ENCODE assay signal across 10 cellular contexts in genomic region chr9:134475051-134475790, GRCh38.
DNase-seq lines count a peak whose midpoint lies in the region; ATAC-seq and TF ChIP-seq lines count a peak whose summit lies in the region.
"Had no signal": no experiment of that assay in that cellular context is flagged by ENCODE, and none has a peak within 500 bp of the region (broad histone marks: within the 10 kb centered on the region; RNA-seq: fewer than 3 reads in every experiment).

No MANE protein-coding gene starts in this region.

- H3K4me1 ChIP-seq in neuronal stem cell (ENCODE audit: control insufficient read depth in 2 of 2, insufficient read depth in 1 of 2, low read depth in 1 of 2, low read length in 2 of 2) = no peaks in the 10 kb centered on the region

- peak overlapping the region; percentile 50 for H3K9ac ChIP-seq in neuronal stem cell (ENCODE audit: low read depth, low read length, poor library complexity)

- peaks cover 2% of the 10 kb centered on the region for H3K79me1 ChIP-seq in neuronal stem cell (ENCODE audit: low read depth, low read length)

- H3K27ac ChIP-seq in neuronal stem cell (replicated peaks; ENCODE audit: low read length) = no peak overlapping the region

- no peak overlapping the region for H3K27ac Mint-ChIP-seq in endothelial cell (ENCODE audit: unreplicated experiment)

- no CpG with 5 or more reads among the region's 25 CpGs for WGBS in neuronal stem cell (ENCODE audit: extremely low coverage in 2 of 2, insufficient read length in 2 of 2, insufficient replicate concordance in 1 of 2), 2 donors

- TF ChIP-seq CTCF in AG09319 (IDR thresholded peaks at IDR 0.05; ENCODE audit: low read depth, low read length) (peak; percentile 30), LNCaP clone FGC (IDR thresholded peaks at IDR 0.05; ENCODE audit: control insufficient read depth, extremely low read depth, insufficient read depth) (no peak), endothelial cell (IDR thresholded peaks at IDR 0.05; ENCODE audit: unreplicated experiment) (no peak)

- H3K4me3 ChIP-seq in LNCaP clone FGC (ENCODE audit: low read depth, low read length) (no peak overlapping the region), neuronal stem cell (ENCODE audit: low read length in 2 of 2) (no peak overlapping the region)
- H3K4me3 ChIP-seq: GM12878 had no signal

- ATAC-seq in GM19397 (IDR thresholded peaks at IDR 0.05; ENCODE audit: unreplicated experiment) = no peak
- no peak for ATAC-seq in GM19463 (IDR thresholded peaks at IDR 0.05; ENCODE audit: unreplicated experiment)
- ATAC-seq: GM12878 had no signal

- H2BK15ac ChIP-seq in neuronal stem cell (ENCODE audit: low read length) = peak overlapping the region; percentile 71

- peaks cover 2% of the 10 kb centered on the region for H3K27me3 Mint-ChIP-seq in endothelial cell (ENCODE audit: unreplicated experiment)

- no peak overlapping the region for H3K4me3 Mint-ChIP-seq in endothelial cell (ENCODE audit: unreplicated experiment)

- no peaks in the 10 kb centered on the region for H3K9me3 ChIP-seq in neuronal stem cell (replicated peaks in 1 of 2; ENCODE audit: control insufficient read depth in 2 of 2, insufficient read depth in 1 of 2, low read depth in 1 of 2, low read length in 2 of 2)

- peak overlapping the region; percentile 78 for H3K18ac ChIP-seq in neuronal stem cell (ENCODE audit: low read length)

- H2BK5ac ChIP-seq in neuronal stem cell (ENCODE audit: low read length) = peak overlapping the region; percentile 13

- H3K36me3 Mint-ChIP-seq in endothelial cell (ENCODE audit: low read depth, unreplicated experiment) = no peaks in the 10 kb centered on the region

- H3K4me2 ChIP-seq in neuronal stem cell (ENCODE audit: insufficient read depth, low read length, poor library complexity, severe bottlenecking) = no peak overlapping the region

- H3K27me3 ChIP-seq in neuronal stem cell (ENCODE audit: control insufficient read depth in 3 of 3, insufficient read depth in 3 of 3, low read depth in 1 of 3, low read length in 3 of 3) = peaks cover 0 to 7% (median 0%) of the 10 kb centered on the region in 3 experiments

- H3K23ac ChIP-seq in neuronal stem cell (ENCODE audit: low read depth, low read length, poor library complexity) = peak overlapping the region; percentile 30

- H4K8ac ChIP-seq in neuronal stem cell (ENCODE audit: low read depth, low read length) = peak overlapping the region; percentile 2

- H3K36me3 ChIP-seq in neuronal stem cell (replicated peaks in 1 of 2; ENCODE audit: control insufficient read depth in 2 of 2, insufficient read depth in 2 of 2, low read length in 2 of 2) = no peaks in the 10 kb centered on the region

- H4K91ac ChIP-seq in neuronal stem cell (ENCODE audit: low read depth, low read length, poor library complexity) = peak overlapping the region; percentile 79

- peak; percentile 67 for DNase-seq in AG09319 (ENCODE audit: extremely low read depth, low read depth)
- DNase-seq in LNCaP clone FGC (ENCODE audit: low read depth) = peak; percentile 59
- peak; percentile 28 for DNase-seq in endothelial cell (ENCODE audit: low spot score)
- no peak for DNase-seq in neuronal stem cell (ENCODE audit: low spot score)
- no peak for DNase-seq in middle frontal gyrus (ENCODE audit: extremely low spot score, low spot score)
- no peak for DNase-seq in AML-193 (lab: John Stamatoyannopoulos, UW)
- DNase-seq: NCI-H526 had no signal

- H2BK120ac ChIP-seq in neuronal stem cell (ENCODE audit: low read depth, low read length) = no peak overlapping the region

- no peak overlapping the region for H2BK12ac ChIP-seq in neuronal stem cell (ENCODE audit: low read length)

- peak overlapping the region; percentile 66 for H3K14ac ChIP-seq in neuronal stem cell (ENCODE audit: low read length)

- no peaks in the 10 kb centered on the region for H3K4me1 Mint-ChIP-seq in endothelial cell (ENCODE audit: unreplicated experiment)

- peak overlapping the region; percentile 69 for H2AK5ac ChIP-seq in neuronal stem cell (ENCODE audit: low read depth, low read length)

- no peaks in the 10 kb centered on the region for H3K9me3 Mint-ChIP-seq in endothelial cell (ENCODE audit: unreplicated experiment)

- H2AFZ ChIP-seq in neuronal stem cell (ENCODE audit: low read length) = peak overlapping the region; percentile 49

- no peak overlapping the region for H3K4ac ChIP-seq in neuronal stem cell (ENCODE audit: low read length)

Comparison
In these comparisons a context has a peak if more than half of its experiments do, and no peak if none do; other contexts are left out.
1. DNase-seq: peak in AG09319 (single experiment), LNCaP clone FGC (single experiment) and endothelial cell (single experiment); none in neuronal stem cell (single experiment), middle frontal gyrus (single experiment) and AML-193 (0 of 2).